15 cellular contexts compared by ENCODE assay signal in the genomic region with DNA sequence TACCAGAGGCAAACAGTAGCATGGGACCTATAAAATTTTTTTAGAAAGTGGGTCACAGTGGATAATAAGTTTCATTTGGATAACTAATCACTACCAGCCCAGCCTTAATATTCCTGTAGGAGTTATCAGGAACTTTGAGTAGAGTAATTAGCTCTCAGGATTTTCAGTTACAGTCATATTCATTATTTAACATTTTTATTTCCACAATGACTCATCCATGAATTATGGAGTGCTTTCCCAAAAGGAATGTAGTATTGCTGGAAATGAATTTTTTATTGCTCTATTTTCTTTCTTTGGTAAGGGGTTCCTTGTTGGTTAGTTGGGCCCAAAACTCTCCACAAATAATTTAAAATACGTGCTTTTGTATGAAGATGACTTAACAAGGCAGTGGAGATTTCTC. TPM values are rescaled to one million over a fixed set of nuclear protein-coding genes. Genes with fewer than 3 reads are reported as not detected.
DNase-seq lines count a peak whose midpoint lies in the region; ATAC-seq and TF ChIP-seq lines count a peak whose summit lies in the region.
"Had no signal": no experiment of that assay in that cellular context is flagged by ENCODE, and none has a peak within 500 bp of the region (broad histone marks: within the 10 kb centered on the region; RNA-seq: fewer than 3 reads in every experiment).

No MANE protein-coding gene starts in this region.

- H3K36me3 ChIP-seq in aorta (ENCODE audit: control insufficient read depth in 1 of 2, insufficient read depth in 2 of 2, low read length in 1 of 2): no peaks in the 10 kb centered on the region
- H3K36me3 ChIP-seq: BE2C, upper lobe of left lung had no signal

- in situ Hi-C loops in ACHN (cut with HindIII; ENCODE audit: low pct_ligation_motif_present, low pct_unique_long_range_greater_than_20kb, low sequenced_read_pairs) (no loop called here), astrocyte of the cerebellum (cut with HindIII; ENCODE audit: low sequenced_read_pairs) (no loop called here)

- H3K4me3 ChIP-seq in astrocyte of the cerebellum (ENCODE audit: low read depth, low read length) (no peak overlapping the region), aorta (ENCODE audit: low read length in 2 of 2) (no peak overlapping the region)
- H3K4me3 ChIP-seq: body of pancreas, upper lobe of left lung had no signal

- intact Hi-C loops in aorta (cut with DNase I): no loop called here

- no peaks in the 10 kb centered on the region for H3K9me3 ChIP-seq in aorta (ENCODE audit: control insufficient read depth, low read length)
- H3K9me3 ChIP-seq: BE2C, body of pancreas, upper lobe of left lung had no signal

- peaks cover 1 to 7% of the 10 kb centered on the region in 2 donors for H3K4me1 ChIP-seq in aorta (ENCODE audit: control insufficient read depth in 1 of 2, insufficient read depth in 2 of 2, low read length in 2 of 2)
- H3K4me1 ChIP-seq: body of pancreas had no signal

- peak; percentile 60 for DNase-seq in ACHN
- DNase-seq in HPDE6-E6E7 (ENCODE audit: extremely low spot score): peak; percentile 2
- DNase-seq in astrocyte of the cerebellum (ENCODE audit: low read depth): peak; percentile 8
- DNase-seq in iris pigment epithelial cell (ENCODE audit: low read depth): peak; percentile 34
- no peak for DNase-seq in NK-92 treated with Interleukin-12 subunit alpha and Interleukin-12 subunit beta, amount 100 ng/mL, for 24 hours (lab: John Stamatoyannopoulos, UW)
- no peak for DNase-seq in aorta
- no peak for DNase-seq in NCI-H1930 (lab: John Stamatoyannopoulos, UW)
- DNase-seq: activated CD4-positive, alpha-beta T cell treated with anti-CD3 and anti-CD28 coated beads, Interleukin-2, amount 10 ng/mL, durations not matched to agents 24 days and 14 days; BE2C; body of pancreas; NCI-H1105 treated with DMSO at 0.1 percent for 48 hours; NCI-H446 treated with DMSO at 0.1 percent for 48 hours; T-helper 2 cell; upper lobe of left lung had no signal

- whole genome bisulfite sequencing in aorta, 2 donors: 24 to 32% methylated on average over 1 of the region's 1 CpG

- H3K27ac ChIP-seq in aorta (ENCODE audit: low read depth in 1 of 2, low read length in 2 of 2): no peak overlapping the region
- H3K27ac ChIP-seq: body of pancreas, upper lobe of left lung had no signal

- ATAC-seq in aorta (ENCODE audit: low FRiP score) (no peak), HG02610 (IDR thresholded peaks at IDR 0.05; ENCODE audit: unreplicated experiment) (no peak)
- ATAC-seq: body of pancreas had no signal

- no peaks in the 10 kb centered on the region for H3K27me3 ChIP-seq in aorta (ENCODE audit: control insufficient read depth in 1 of 2, insufficient read depth in 2 of 2, low read length in 1 of 2)
- H3K27me3 ChIP-seq: BE2C, body of pancreas, upper lobe of left lung had no signal

- no peak for TF ChIP-seq CTCF in astrocyte of the cerebellum (IDR thresholded peaks at IDR 0.05; ENCODE audit: low read depth, low read length, missing control alignments)

RNA-seq across cellular contexts. Expression of gene ERC1, which starts 53.7 kb away (rescaled TPM):
- total RNA-seq in aorta: 10 to 100 TPM; 81.1 to 99.8 TPM
- polyA plus RNA-seq in aorta: 1 to 10 TPM; 8.1 to 9.5 TPM

Comparison
In these comparisons a context has a peak if more than half of its experiments do, and no peak if none do; other contexts are left out.
1. DNase-seq: peak in ACHN (single experiment), HPDE6-E6E7 (single experiment), astrocyte of the cerebellum (single experiment) and iris pigment epithelial cell (single experiment); none in NK-92 treated with Interleukin-12 subunit alpha and Interleukin-12 subunit beta, amount 100 ng/mL, for 24 hours (single experiment), aorta (0 of 2) and NCI-H1930 (0 of 2).